Comparison of ENCODE assay signal across 30 cellular contexts in genomic region chr2:24985406-24985805, GRCh38. TPM values are rescaled to one million over a fixed set of nuclear protein-coding genes. Genes with fewer than 3 reads are reported as not detected.
A peak's percentile ranks its signal among the peaks of the same experiment; 100 is the strongest.
DNase-seq lines count a peak whose midpoint lies in the region; ATAC-seq and TF ChIP-seq lines count a peak whose summit lies in the region.
"Had no signal": no experiment of that assay in that cellular context is flagged by ENCODE, and none has a peak within 500 bp of the region (broad histone marks: within the 10 kb centered on the region; RNA-seq: fewer than 3 reads in every experiment).

No MANE protein-coding gene starts in this region.

- H3K27ac ChIP-seq in left ventricle myocardium inferior (replicated peaks) (peak overlapping the region; percentile 87), thyroid gland (peak overlapping the region; percentile 42 to 80 (median 70))
- H3K27ac ChIP-seq: C4-2B, prostate gland, WERI-Rb-1 had no signal

- intact Hi-C loops in Right ventricle myocardium superior (cut with DNase I), result loop anchor here (5.0 kb wide), 1 partner anchor 57 kb away; the partner anchor contains the start of gene EFR3B
- intact Hi-C loops in cardiac septum (cut with DNase I), result loop anchor here (5.0 kb wide), 1 partner anchor 77 kb away; no protein-coding TSS in a partner anchor
- intact Hi-C loops in left ventricle myocardium inferior (cut with micrococcal nuclease), result no loop called here
- intact Hi-C loops in thyroid gland (cut with DNase I), result no loop called here

- peaks cover 5% of the 10 kb centered on the region for H3K36me3 Mint-ChIP-seq in nephron progenitor cell (ENCODE audit: low read depth)
- H3K36me3 Mint-ChIP-seq: activated naive CD8-positive, alpha-beta T cell treated with anti-CD3 and anti-CD28 coated beads, Interleukin-2, amount 10 ng/mL, durations not matched to agents 7 days and 5 days had no signal

- H3K9me3 ChIP-seq in left ventricle myocardium inferior (replicated peaks) (no peaks in the 10 kb centered on the region), thyroid gland (no peaks in the 10 kb centered on the region)
- H3K9me3 ChIP-seq: Caco-2, prostate gland had no signal

- peak overlapping the region; percentile 60 for H3K27ac Mint-ChIP-seq in nephron progenitor cell
- H3K27ac Mint-ChIP-seq: activated CD4-positive, alpha-beta T cell treated with anti-CD3 and anti-CD28 coated beads, Interleukin-2, amount 10 ng/mL, durations not matched to agents 7 days and 5 days; activated naive CD8-positive, alpha-beta T cell treated with anti-CD3 and anti-CD28 coated beads, Interleukin-2, amount 10 ng/mL, durations not matched to agents 7 days and 5 days; memory B cell; stimulated activated naive B cell treated with anti-CD40 and anti-IgM and Interleukin-4, amounts not matched to agents 10 μg/mL and 1 μg/mL and 100 μg/mL, for 72 hours had no signal

- H3K4me3 Mint-ChIP-seq in nephron progenitor cell, result peak overlapping the region; percentile 28
- H3K4me3 Mint-ChIP-seq: activated CD4-positive, alpha-beta T cell treated with anti-CD3 and anti-CD28 coated beads, Interleukin-2, amount 10 ng/mL, durations not matched to agents 7 days and 5 days; activated naive CD8-positive, alpha-beta T cell treated with anti-CD3 and anti-CD28 coated beads, Interleukin-2, amount 10 ng/mL, durations not matched to agents 7 days and 5 days; central memory CD8-positive, alpha-beta T cell; memory B cell; stimulated activated naive B cell treated with anti-CD40 and anti-IgM and Interleukin-4, amounts not matched to agents 10 μg/mL and 1 μg/mL and 100 μg/mL, for 72 hours had no signal

- H3K36me3 ChIP-seq in left ventricle myocardium inferior, result no peaks in the 10 kb centered on the region
- H3K36me3 ChIP-seq in thyroid gland, result no peaks in the 10 kb centered on the region
- H3K36me3 ChIP-seq: prostate gland, WERI-Rb-1 had no signal

- H3K27me3 Mint-ChIP-seq in nephron progenitor cell (ENCODE audit: low read depth, poor library complexity), result peaks cover 5% of the 10 kb centered on the region

- H3K4me1 ChIP-seq in left ventricle myocardium inferior (peaks cover 29% of the 10 kb centered on the region), thyroid gland (peaks cover 22 to 27% of the 10 kb centered on the region in 2 donors)
- H3K4me1 ChIP-seq: Caco-2, prostate gland had no signal

- no peak for TF ChIP-seq CTCF in left ventricle myocardium inferior (IDR thresholded peaks at IDR 0.05; ENCODE audit: borderline replicate concordance)
- TF ChIP-seq CTCF in nephron progenitor cell (IDR thresholded peaks at IDR 0.05), result no peak
- no peak for TF ChIP-seq CTCF in thyroid gland (IDR thresholded peaks at IDR 0.05)
- TF ChIP-seq CTCF in GM20000 (IDR thresholded peaks at IDR 0.05; ENCODE audit: extremely low read depth, missing control alignments), result no peak

- peaks cover 4% of the 10 kb centered on the region for H3K9me3 Mint-ChIP-seq in nephron progenitor cell
- H3K9me3 Mint-ChIP-seq: activated CD4-positive, alpha-beta T cell treated with anti-CD3 and anti-CD28 coated beads, Interleukin-2, amount 10 ng/mL, durations not matched to agents 7 days and 5 days; activated naive CD8-positive, alpha-beta T cell treated with anti-CD3 and anti-CD28 coated beads, Interleukin-2, amount 10 ng/mL, durations not matched to agents 7 days and 5 days; central memory CD8-positive, alpha-beta T cell had no signal

- peak; percentile 13 for ATAC-seq in Right ventricle myocardium superior (ENCODE audit: poor library complexity)
- ATAC-seq: left colon had no signal

- no peak for TF ChIP-seq POLR2A in thyroid gland (IDR thresholded peaks at IDR 0.05)

- 77 to 80% methylated on average over 8 of the region's 8 CpGs for WGBS in thyroid gland, 2 donors

- no peak overlapping the region for H3K4me3 ChIP-seq in left ventricle myocardium inferior
- H3K4me3 ChIP-seq in thyroid gland (replicated peaks in 1 of 3), result no peak overlapping the region
- H3K4me3 ChIP-seq: prostate gland had no signal

- H3K4me1 Mint-ChIP-seq in nephron progenitor cell, result peaks cover 25% of the 10 kb centered on the region
- H3K4me1 Mint-ChIP-seq: activated CD4-positive, alpha-beta T cell treated with anti-CD3 and anti-CD28 coated beads, Interleukin-2, amount 10 ng/mL, durations not matched to agents 7 days and 5 days; activated naive CD8-positive, alpha-beta T cell treated with anti-CD3 and anti-CD28 coated beads, Interleukin-2, amount 10 ng/mL, durations not matched to agents 7 days and 5 days; central memory CD8-positive, alpha-beta T cell; memory B cell; stimulated activated naive B cell treated with anti-CD40 and anti-IgM and Interleukin-4, amounts not matched to agents 10 μg/mL and 1 μg/mL and 100 μg/mL, for 72 hours had no signal

- H3K27me3 ChIP-seq in left ventricle myocardium inferior (ENCODE audit: low read depth), result no peaks in the 10 kb centered on the region
- H3K27me3 ChIP-seq in thyroid gland, result no peaks in the 10 kb centered on the region

- DNase-seq in Right ventricle myocardium superior, result no peak
- no peak for DNase-seq in cardiac septum (ENCODE audit: low spot score)
- no peak for DNase-seq in left ventricle myocardium inferior
- DNase-seq in nephron progenitor cell, result no peak
- DNase-seq in thyroid gland, result no peak
- no peak for DNase-seq in NCI-H1048 (lab: John Stamatoyannopoulos, UW)
- no peak for DNase-seq in NCI-H748 (lab: John Stamatoyannopoulos, UW; ENCODE audit: unreplicated experiment)
- no peak for DNase-seq in GM20000 (ENCODE audit: low spot score)
- DNase-seq: 8988T; activated CD4-positive, alpha-beta T cell treated with anti-CD3 and anti-CD28 coated beads, Interleukin-2, amount 10 ng/mL, durations not matched to agents 7 days and 5 days; activated effector memory CD4-positive, alpha-beta T cell treated with anti-CD3 and anti-CD28 coated beads, Interleukin-2, amount 50 U/mL, for 16 hours; activated naive CD8-positive, alpha-beta T cell treated with anti-CD3 and anti-CD28 coated beads, Interleukin-2, amount 10 ng/mL, durations not matched to agents 7 days and 5 days; activated T-cell treated with anti-CD3 and anti-CD28 coated beads, Interleukin-2, amount 50 U/mL, for 1 hour; Caco-2; dermis blood vessel endothelial cell; DND-41; GF-D8; GOT3; MV-4-11; NCI-H1436 treated with DMSO at 0.1 percent for 48 hours; NCI-H226; stimulated activated naive B cell treated with anti-CD40 and anti-IgM and Interleukin-4, amounts not matched to agents 10 μg/mL and 1 μg/mL and 100 μg/mL, for 72 hours; SW 1271; T-helper 9 cell had no signal

RNA-seq across cellular contexts. Expression of gene DNAJC27, which starts 13.7 kb away (rescaled TPM):
- 8.5 TPM for total RNA-seq in Right ventricle myocardium superior
- 11.2 TPM for total RNA-seq in cardiac septum
- 10.1 TPM for total RNA-seq in left ventricle myocardium inferior
- total RNA-seq in thyroid gland, result 10 to 100 TPM in 3 of 4 donors, 1 to 10 TPM in 1; 7.7 to 16.1 (median 15.7) TPM

RNA-seq across cellular contexts. Expression of gene EFR3B, which starts 56.5 kb away (rescaled TPM):
- total RNA-seq in Right ventricle myocardium superior, result 3.8 TPM
- 8.9 TPM for total RNA-seq in cardiac septum
- total RNA-seq in left ventricle myocardium inferior, result 8.7 TPM
- total RNA-seq in thyroid gland, result 10 to 100 TPM; 17.3 to 21.5 (median 20.0) TPM

Comparison
In these comparisons a context has a peak if more than half of its experiments do, and no peak if none do; other contexts are left out.
1. intact Hi-C loops: an anchor here in Right ventricle myocardium superior (5.0 kb wide) and cardiac septum (5.0 kb wide); none called in left ventricle myocardium inferior and thyroid gland.